ENCODE assay signal across 8 cellular contexts in the genomic region with DNA sequence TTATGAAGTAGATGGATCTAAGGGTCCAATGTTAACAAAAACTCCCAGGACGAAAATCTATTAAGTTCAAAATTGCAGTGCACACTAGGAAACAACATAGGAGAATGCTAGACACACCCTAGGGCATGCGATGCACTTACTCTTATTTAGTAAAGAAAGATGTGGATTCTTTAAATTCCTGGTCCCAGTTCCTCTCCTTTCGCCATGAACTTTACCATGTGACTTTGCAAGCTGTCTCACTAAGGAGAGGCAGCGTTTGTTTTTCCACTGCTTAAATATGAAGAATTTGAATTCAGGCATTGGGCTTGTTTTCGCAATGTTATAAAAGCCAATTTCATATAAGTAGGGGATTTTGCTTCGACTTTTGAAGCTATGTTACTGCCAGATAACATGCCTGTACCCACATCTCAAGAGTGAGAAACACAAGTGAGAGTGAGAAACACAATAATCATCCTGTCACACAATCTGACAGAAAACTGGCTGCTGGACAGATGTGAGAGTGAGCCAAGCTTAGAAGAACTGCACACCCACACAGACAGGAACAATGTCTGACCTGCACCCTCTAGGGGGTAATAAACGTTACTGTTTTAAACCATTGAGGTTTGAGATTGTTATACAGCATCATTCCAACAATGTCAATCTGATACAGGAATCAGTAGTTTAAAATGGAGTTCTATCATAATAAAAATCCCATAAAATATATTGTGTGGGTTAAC.
A peak's percentile ranks its signal among the peaks of the same experiment; 100 is the strongest.
DNase-seq lines count a peak whose midpoint lies in the region; ATAC-seq, FAIRE-seq and TF ChIP-seq lines count a peak whose summit lies in the region.

No MANE protein-coding gene starts in this region.

- H3K27ac ChIP-seq in 22Rv1 = no peak overlapping the region

- TF ChIP-seq CTCF in 22Rv1 (IDR thresholded peaks at IDR 0.05) = peak; percentile 40
- TF ChIP-seq CTCF in D721Med (IDR thresholded peaks at IDR 0.05; ENCODE audit: insufficient read depth, missing control alignments) = no peak

- TF ChIP-seq POLR2A in GM18505 (IDR thresholded peaks at IDR 0.05; ENCODE audit: borderline replicate concordance, extremely low read depth, insufficient read depth, insufficient read length) = no peak

- DNase-seq in NCI-H226 = peak; percentile 50
- DNase-seq in left ventricle myocardium superior = no peak
- no peak for DNase-seq in NCI-H510A treated with DMSO at 0.1 percent for 48 hours (lab: John Stamatoyannopoulos, UW)
- no peak for DNase-seq in D721Med (ENCODE audit: insufficient read length, low spot score)
- no peak for DNase-seq in NCI-H2171 (lab: John Stamatoyannopoulos, UW)
- no peak for DNase-seq in NK-92 (lab: John Stamatoyannopoulos, UW; ENCODE audit: unreplicated experiment)

- intact Hi-C loops in left ventricle myocardium superior (cut with micrococcal nuclease) = no loop called here

- ATAC-seq in GM18505 (IDR thresholded peaks at IDR 0.05; ENCODE audit: unreplicated experiment) = peak; percentile 56
- ATAC-seq in left ventricle myocardium superior = peak; percentile 94

- FAIRE-seq in D721Med (lab: Jason Lieb, UNC) = no peak
